ENCODE assay signal across 9 cellular contexts in the genomic region with DNA sequence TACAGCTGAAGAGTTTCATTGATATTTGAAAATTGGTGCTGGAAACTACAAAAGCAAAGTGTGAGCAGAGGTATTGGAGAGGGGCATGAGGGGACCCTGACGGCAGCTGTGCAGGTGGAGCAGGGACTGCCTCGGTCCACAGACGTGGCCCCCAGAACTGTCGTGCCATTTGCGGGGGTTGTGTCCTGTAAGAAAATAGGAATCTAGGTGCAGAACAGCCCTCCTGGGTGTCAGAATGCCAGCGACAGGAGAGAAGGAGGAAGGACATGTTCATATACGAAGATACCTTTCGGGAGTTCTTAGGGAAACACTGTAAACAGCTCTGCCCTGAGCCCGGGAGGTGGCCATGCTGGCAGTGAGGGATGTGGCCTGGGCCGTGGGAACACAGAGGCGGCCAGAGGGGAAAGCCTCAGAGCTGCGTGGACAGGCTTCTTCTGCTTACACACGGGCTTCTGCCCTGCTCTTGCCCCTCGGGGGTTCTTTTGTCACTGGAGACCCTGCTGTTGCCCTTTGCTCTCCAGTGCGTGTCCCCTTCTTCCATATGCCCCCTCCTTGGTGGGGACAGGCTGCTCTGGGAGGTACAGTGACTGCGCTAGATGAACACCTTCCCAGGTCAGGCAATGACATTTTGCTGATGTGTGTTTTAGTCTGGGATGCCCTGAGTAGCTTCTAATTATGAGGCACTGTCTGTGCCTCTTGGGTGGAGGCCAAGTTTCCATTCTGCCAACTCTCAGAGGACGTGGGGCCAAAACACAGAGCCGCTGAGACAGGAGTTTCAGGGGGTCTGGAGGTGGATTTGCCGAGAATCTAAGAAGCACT.
DNase-seq lines count a peak whose midpoint lies in the region; ATAC-seq and TF ChIP-seq lines count a peak whose summit lies in the region.
"Had no signal": no experiment of that assay in that cellular context is flagged by ENCODE, and none has a peak within 500 bp of the region (broad histone marks: within the 10 kb centered on the region; RNA-seq: fewer than 3 reads in every experiment).

No MANE protein-coding gene starts in this region.

- WGBS in endodermal cell (ENCODE audit: insufficient coverage in 1 of 2, insufficient read length in 1 of 2), 2 experiments, result 48 to 64% methylated on average over 13 to 19 of the region's 19 CpGs

- DNase-seq in CD8-positive, alpha-beta memory T cell, result no peak
- DNase-seq in NCI-H345 treated with DMSO at 0.1 percent for 48 hours (lab: John Stamatoyannopoulos, UW; ENCODE audit: unreplicated experiment) (peak; percentile 80), endodermal cell (peak; percentile 80), neural progenitor cell (ENCODE audit: low spot score) (peak; percentile 32), GM13976 (ENCODE audit: low spot score) (no peak), OCI-M2 (lab: John Stamatoyannopoulos, UW; ENCODE audit: unreplicated experiment) (no peak)
- DNase-seq: activated CD4-positive, alpha-beta T cell treated with anti-CD3 and anti-CD28 coated beads for 4 hours had no signal

- ATAC-seq in HG02571 (IDR thresholded peaks at IDR 0.05; ENCODE audit: unreplicated experiment) (no peak), GM19395 (IDR thresholded peaks at IDR 0.05; ENCODE audit: unreplicated experiment) (no peak)

- peaks cover 0 to 43% of the 10 kb centered on the region in 2 donors for H3K27me3 Mint-ChIP-seq in CD8-positive, alpha-beta memory T cell
- H3K27me3 Mint-ChIP-seq in endodermal cell (ENCODE audit: insufficient read depth) (peaks cover 12% of the 10 kb centered on the region), neural progenitor cell (ENCODE audit: insufficient read depth, low read depth) (no peaks in the 10 kb centered on the region)

- H3K4me1 Mint-ChIP-seq in CD8-positive, alpha-beta memory T cell, result no peaks in the 10 kb centered on the region
- H3K4me1 Mint-ChIP-seq in endodermal cell, result peaks cover 26% of the 10 kb centered on the region
- peaks cover 36% of the 10 kb centered on the region for H3K4me1 Mint-ChIP-seq in neural progenitor cell

- peak overlapping the region; percentile 88 for H3K27ac ChIP-seq in CD8-positive, alpha-beta memory T cell (ENCODE audit: low read depth, low read length)
- H3K27ac ChIP-seq in endodermal cell (ENCODE audit: low read depth, low read length) (no peak overlapping the region), neural progenitor cell (peak overlapping the region; percentile 5)

- no peak overlapping the region for H3K4me3 Mint-ChIP-seq in CD8-positive, alpha-beta memory T cell
- H3K4me3 Mint-ChIP-seq in endodermal cell, result no peak overlapping the region
- H3K4me3 Mint-ChIP-seq in neural progenitor cell, result peak overlapping the region; percentile 74

- H3K9ac ChIP-seq in endodermal cell (ENCODE audit: extremely low read depth, low read length, poor library complexity, severe bottlenecking), result no peak overlapping the region
- no peak overlapping the region for H3K9ac ChIP-seq in neural progenitor cell

- peaks cover 18% of the 10 kb centered on the region for H3F3A ChIP-seq in neural progenitor cell (ENCODE audit: low read depth)

- no peaks in the 10 kb centered on the region for H3K27me3 ChIP-seq in CD8-positive, alpha-beta memory T cell (ENCODE audit: insufficient read depth, low read length, poor library complexity, severe bottlenecking)
- H3K27me3 ChIP-seq in endodermal cell (ENCODE audit: control insufficient read depth, insufficient read depth, low read length, poor library complexity, severe bottlenecking) (peaks cover 4% of the 10 kb centered on the region), neural progenitor cell (no peaks in the 10 kb centered on the region)

- H3K27ac Mint-ChIP-seq in CD8-positive, alpha-beta memory T cell, result no peak overlapping the region
- H3K27ac Mint-ChIP-seq in endodermal cell (peak overlapping the region; percentile 58), neural progenitor cell (peak overlapping the region; percentile 95)

- TF ChIP-seq CTCF in endodermal cell (conservative IDR thresholded peaks at IDR 0.05) (no peak), neural progenitor cell (IDR thresholded peaks at IDR 0.05) (no peak), GM13976 (IDR thresholded peaks at IDR 0.05; ENCODE audit: borderline replicate concordance, control extremely low read depth, extremely low read depth, insufficient read depth, missing control alignments) (no peak)

- H4K20me1 ChIP-seq in neural progenitor cell (ENCODE audit: low read depth), result no peaks in the 10 kb centered on the region

- no peaks in the 10 kb centered on the region for H3K9me3 ChIP-seq in CD8-positive, alpha-beta memory T cell (ENCODE audit: low read length)
- peaks cover 6% of the 10 kb centered on the region for H3K9me3 ChIP-seq in endodermal cell (ENCODE audit: control insufficient read depth, low read length)
- H3K9me3 ChIP-seq in neural progenitor cell (ENCODE audit: low read depth), result no peaks in the 10 kb centered on the region

- H3K79me2 ChIP-seq in neural progenitor cell (ENCODE audit: low read depth), result no peaks in the 10 kb centered on the region

- H3K4me2 ChIP-seq in neural progenitor cell, result peak overlapping the region; percentile 70

- no peaks in the 10 kb centered on the region for H3K36me3 Mint-ChIP-seq in CD8-positive, alpha-beta memory T cell
- H3K36me3 Mint-ChIP-seq in endodermal cell (ENCODE audit: low read depth) (peaks cover 4% of the 10 kb centered on the region), neural progenitor cell (peaks cover 4% of the 10 kb centered on the region)

- H2AFZ ChIP-seq in neural progenitor cell (replicated peaks), result peak overlapping the region; percentile 82

- no peaks in the 10 kb centered on the region for H3K36me3 ChIP-seq in CD8-positive, alpha-beta memory T cell (ENCODE audit: insufficient read depth, low read length)
- no peaks in the 10 kb centered on the region for H3K36me3 ChIP-seq in endodermal cell (ENCODE audit: control insufficient read depth, insufficient read depth, low read length)
- no peaks in the 10 kb centered on the region for H3K36me3 ChIP-seq in neural progenitor cell

- no peak overlapping the region for H3K4me3 ChIP-seq in CD8-positive, alpha-beta memory T cell (ENCODE audit: low read length)
- H3K4me3 ChIP-seq in endodermal cell (ENCODE audit: low read length) (peak overlapping the region; percentile 59), neural progenitor cell (peak overlapping the region; percentile 14)

- in situ Hi-C loops in GM13976 (cut with MboI; ENCODE audit: low sequenced_read_pairs, unreplicated experiment), result no loop called here

- no peaks in the 10 kb centered on the region for H3K4me1 ChIP-seq in CD8-positive, alpha-beta memory T cell (ENCODE audit: insufficient read depth, low read length)
- peaks cover 12% of the 10 kb centered on the region for H3K4me1 ChIP-seq in endodermal cell (ENCODE audit: control insufficient read depth, insufficient read depth, low read length)
- peaks cover 22% of the 10 kb centered on the region for H3K4me1 ChIP-seq in neural progenitor cell

- CTCF ChIA-PET in CD8-positive, alpha-beta memory T cell (lab: Charles Lee), result no interaction called here

- POLR2A ChIA-PET in CD8-positive, alpha-beta memory T cell (lab: Charles Lee), result no interaction called here

- peaks cover 0 to 1% (median 0%) of the 10 kb centered on the region in 5 donors for H3K9me3 Mint-ChIP-seq in CD8-positive, alpha-beta memory T cell
- peaks cover 10% of the 10 kb centered on the region for H3K9me3 Mint-ChIP-seq in endodermal cell
- H3K9me3 Mint-ChIP-seq in neural progenitor cell, result peaks cover 10% of the 10 kb centered on the region

Comparison
In these comparisons a context has a peak if more than half of its experiments do, and no peak if none do; other contexts are left out.
1. DNase-seq: peak in NCI-H345 treated with DMSO at 0.1 percent for 48 hours (single experiment), endodermal cell (single experiment) and neural progenitor cell (single experiment); none in CD8-positive, alpha-beta memory T cell (0 of 5), GM13976 (single experiment) and OCI-M2 (single experiment).
2. H3K27ac Mint-ChIP-seq: peak in endodermal cell (single experiment) and neural progenitor cell (single experiment); none in CD8-positive, alpha-beta memory T cell (0 of 8).